Comparison of ENCODE assay signal across 1 cellular context in the genomic region with DNA sequence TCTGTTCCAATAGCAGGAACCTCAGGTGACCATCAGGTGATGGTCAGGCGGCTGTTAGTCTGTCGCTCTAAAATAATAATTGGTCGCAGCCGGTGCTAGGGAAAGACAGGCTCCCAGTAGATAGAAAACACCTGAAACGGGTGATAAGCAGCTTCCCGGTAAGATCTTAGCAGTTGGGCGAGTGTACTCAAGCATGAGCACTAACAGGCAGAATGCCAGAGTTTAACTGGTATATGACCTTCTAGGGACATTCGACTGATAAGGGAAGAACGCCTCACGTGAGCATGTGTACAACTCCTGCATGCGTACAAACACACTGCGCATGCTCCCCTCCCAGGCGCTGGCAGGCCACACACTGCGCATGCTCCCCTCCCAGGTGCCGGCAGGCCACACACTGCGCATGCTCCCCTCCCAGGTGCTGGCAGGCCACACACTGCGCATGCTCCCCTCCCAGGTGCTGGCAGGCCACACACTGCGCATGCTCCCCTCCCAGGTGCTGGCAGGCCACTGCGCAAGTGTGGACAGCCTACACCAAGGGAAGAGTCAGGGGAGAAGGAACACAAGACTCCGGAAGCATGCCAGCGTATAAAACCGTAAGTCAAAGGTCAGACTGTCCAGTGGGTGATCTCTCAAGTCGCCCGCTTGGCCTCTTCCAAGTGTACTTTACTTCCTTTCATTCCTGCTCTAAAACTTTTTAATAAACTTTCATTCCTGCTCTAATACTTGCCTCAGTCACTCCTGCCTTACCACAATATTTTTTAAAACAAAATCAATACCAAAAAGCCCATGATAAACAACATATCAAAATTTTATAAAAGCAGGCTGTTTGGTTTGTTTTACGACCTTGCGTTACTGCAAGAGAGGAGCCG.
A peak's percentile ranks its signal among the peaks of the same experiment; 100 is the strongest.
TF ChIP-seq lines count a peak whose summit lies in the region.

No MANE protein-coding gene starts in this region.

TF ChIP-seq in HepG2, 621 proteins besides CTCF, POLR2A, EP300 and RAD21 (continued from another document and continues in another):
- TF ChIP-seq, protein P1, sequence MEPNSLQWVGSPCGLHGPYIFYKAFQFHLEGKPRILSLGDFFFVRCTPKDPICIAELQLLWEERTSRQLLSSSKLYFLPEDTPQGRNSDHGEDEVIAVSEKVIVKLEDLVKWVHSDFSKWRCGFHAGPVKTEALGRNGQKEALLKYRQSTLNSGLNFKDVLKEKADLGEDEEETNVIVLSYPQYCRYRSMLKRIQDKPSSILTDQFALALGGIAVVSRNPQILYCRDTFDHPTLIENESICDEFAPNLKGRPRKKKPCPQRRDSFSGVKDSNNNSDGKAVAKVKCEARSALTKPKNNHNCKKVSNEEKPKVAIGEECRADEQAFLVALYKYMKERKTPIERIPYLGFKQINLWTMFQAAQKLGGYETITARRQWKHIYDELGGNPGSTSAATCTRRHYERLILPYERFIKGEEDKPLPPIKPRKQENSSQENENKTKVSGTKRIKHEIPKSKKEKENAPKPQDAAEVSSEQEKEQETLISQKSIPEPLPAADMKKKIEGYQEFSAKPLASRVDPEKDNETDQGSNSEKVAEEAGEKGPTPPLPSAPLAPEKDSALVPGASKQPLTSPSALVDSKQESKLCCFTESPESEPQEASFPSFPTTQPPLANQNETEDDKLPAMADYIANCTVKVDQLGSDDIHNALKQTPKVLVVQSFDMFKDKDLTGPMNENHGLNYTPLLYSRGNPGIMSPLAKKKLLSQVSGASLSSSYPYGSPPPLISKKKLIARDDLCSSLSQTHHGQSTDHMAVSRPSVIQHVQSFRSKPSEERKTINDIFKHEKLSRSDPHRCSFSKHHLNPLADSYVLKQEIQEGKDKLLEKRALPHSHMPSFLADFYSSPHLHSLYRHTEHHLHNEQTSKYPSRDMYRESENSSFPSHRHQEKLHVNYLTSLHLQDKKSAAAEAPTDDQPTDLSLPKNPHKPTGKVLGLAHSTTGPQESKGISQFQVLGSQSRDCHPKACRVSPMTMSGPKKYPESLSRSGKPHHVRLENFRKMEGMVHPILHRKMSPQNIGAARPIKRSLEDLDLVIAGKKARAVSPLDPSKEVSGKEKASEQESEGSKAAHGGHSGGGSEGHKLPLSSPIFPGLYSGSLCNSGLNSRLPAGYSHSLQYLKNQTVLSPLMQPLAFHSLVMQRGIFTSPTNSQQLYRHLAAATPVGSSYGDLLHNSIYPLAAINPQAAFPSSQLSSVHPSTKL (CRISPR knock-in tag; IDR thresholded peaks at IDR 0.05) = peak; percentile 32; the same call in 1 of the 2 replicates
- TF ChIP-seq ZNF17 (CRISPR knock-in tag; IDR thresholded peaks at IDR 0.05) = no peak
- no peak for TF ChIP-seq ZKSCAN5 (CRISPR knock-in tag; IDR thresholded peaks at IDR 0.05)
- TF ChIP-seq, protein P2, sequence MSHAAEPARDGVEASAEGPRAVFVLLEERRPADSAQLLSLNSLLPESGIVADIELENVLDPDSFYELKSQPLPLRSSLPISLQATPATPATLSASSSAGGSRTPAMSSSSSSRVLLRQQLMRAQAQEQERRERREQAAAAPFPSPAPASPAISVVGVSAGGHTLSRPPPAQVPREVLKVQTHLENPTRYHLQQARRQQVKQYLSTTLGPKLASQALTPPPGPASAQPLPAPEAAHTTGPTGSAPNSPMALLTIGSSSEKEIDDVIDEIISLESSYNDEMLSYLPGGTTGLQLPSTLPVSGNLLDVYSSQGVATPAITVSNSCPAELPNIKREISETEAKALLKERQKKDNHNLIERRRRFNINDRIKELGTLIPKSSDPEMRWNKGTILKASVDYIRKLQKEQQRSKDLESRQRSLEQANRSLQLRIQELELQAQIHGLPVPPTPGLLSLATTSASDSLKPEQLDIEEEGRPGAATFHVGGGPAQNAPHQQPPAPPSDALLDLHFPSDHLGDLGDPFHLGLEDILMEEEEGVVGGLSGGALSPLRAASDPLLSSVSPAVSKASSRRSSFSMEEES (CRISPR knock-in tag; IDR thresholded peaks at IDR 0.05) = peak; percentile 45; the same call in 1 of the 2 replicates
- TF ChIP-seq BHLHE40 (IDR thresholded peaks at IDR 0.05; ENCODE audit: low read length) = peak; percentile 99
- no peak for TF ChIP-seq ADNP (CRISPR knock-in tag; IDR thresholded peaks at IDR 0.05)
- TF ChIP-seq, protein P3, sequence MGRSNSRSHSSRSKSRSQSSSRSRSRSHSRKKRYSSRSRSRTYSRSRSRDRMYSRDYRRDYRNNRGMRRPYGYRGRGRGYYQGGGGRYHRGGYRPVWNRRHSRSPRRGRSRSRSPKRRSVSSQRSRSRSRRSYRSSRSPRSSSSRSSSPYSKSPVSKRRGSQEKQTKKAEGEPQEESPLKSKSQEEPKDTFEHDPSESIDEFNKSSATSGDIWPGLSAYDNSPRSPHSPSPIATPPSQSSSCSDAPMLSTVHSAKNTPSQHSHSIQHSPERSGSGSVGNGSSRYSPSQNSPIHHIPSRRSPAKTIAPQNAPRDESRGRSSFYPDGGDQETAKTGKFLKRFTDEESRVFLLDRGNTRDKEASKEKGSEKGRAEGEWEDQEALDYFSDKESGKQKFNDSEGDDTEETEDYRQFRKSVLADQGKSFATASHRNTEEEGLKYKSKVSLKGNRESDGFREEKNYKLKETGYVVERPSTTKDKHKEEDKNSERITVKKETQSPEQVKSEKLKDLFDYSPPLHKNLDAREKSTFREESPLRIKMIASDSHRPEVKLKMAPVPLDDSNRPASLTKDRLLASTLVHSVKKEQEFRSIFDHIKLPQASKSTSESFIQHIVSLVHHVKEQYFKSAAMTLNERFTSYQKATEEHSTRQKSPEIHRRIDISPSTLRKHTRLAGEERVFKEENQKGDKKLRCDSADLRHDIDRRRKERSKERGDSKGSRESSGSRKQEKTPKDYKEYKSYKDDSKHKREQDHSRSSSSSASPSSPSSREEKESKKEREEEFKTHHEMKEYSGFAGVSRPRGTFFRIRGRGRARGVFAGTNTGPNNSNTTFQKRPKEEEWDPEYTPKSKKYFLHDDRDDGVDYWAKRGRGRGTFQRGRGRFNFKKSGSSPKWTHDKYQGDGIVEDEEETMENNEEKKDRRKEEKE (IDR thresholded peaks at IDR 0.05) = no peak
- peak; percentile 75 for TF ChIP-seq RBFOX2 (IDR thresholded peaks at IDR 0.05; ENCODE audit: low read depth, low read length)
- no peak for TF ChIP-seq ZNF460 (CRISPR knock-in tag; IDR thresholded peaks at IDR 0.05; ENCODE audit: borderline replicate concordance)
- no peak for TF ChIP-seq MTF2 (CRISPR knock-in tag; IDR thresholded peaks at IDR 0.05; ENCODE audit: borderline replicate concordance)
- no peak for TF ChIP-seq U2AF2 (IDR thresholded peaks at IDR 0.05; ENCODE audit: low read depth, low read length)
- TF ChIP-seq, protein P4, sequence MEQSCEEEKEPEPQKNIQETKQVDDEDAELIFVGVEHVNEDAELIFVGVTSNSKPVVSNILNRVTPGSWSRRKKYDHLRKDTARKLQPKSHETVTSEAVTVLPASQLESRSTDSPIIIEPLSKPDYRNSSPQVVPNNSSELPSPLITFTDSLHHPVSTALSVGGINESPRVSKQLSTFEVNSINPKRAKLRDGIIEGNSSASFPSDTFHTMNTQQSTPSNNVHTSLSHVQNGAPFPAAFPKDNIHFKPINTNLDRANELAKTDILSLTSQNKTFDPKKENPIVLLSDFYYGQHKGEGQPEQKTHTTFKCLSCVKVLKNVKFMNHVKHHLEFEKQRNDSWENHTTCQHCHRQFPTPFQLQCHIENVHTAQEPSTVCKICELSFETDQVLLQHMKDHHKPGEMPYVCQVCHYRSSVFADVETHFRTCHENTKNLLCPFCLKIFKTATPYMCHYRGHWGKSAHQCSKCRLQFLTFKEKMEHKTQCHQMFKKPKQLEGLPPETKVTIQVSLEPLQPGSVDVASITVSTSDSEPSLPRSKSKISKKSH (CRISPR knock-in tag; IDR thresholded peaks at IDR 0.05; ENCODE audit: borderline replicate concordance) = peak; percentile 57; the same call in 1 of the 2 replicates
- TF ChIP-seq, protein P5, sequence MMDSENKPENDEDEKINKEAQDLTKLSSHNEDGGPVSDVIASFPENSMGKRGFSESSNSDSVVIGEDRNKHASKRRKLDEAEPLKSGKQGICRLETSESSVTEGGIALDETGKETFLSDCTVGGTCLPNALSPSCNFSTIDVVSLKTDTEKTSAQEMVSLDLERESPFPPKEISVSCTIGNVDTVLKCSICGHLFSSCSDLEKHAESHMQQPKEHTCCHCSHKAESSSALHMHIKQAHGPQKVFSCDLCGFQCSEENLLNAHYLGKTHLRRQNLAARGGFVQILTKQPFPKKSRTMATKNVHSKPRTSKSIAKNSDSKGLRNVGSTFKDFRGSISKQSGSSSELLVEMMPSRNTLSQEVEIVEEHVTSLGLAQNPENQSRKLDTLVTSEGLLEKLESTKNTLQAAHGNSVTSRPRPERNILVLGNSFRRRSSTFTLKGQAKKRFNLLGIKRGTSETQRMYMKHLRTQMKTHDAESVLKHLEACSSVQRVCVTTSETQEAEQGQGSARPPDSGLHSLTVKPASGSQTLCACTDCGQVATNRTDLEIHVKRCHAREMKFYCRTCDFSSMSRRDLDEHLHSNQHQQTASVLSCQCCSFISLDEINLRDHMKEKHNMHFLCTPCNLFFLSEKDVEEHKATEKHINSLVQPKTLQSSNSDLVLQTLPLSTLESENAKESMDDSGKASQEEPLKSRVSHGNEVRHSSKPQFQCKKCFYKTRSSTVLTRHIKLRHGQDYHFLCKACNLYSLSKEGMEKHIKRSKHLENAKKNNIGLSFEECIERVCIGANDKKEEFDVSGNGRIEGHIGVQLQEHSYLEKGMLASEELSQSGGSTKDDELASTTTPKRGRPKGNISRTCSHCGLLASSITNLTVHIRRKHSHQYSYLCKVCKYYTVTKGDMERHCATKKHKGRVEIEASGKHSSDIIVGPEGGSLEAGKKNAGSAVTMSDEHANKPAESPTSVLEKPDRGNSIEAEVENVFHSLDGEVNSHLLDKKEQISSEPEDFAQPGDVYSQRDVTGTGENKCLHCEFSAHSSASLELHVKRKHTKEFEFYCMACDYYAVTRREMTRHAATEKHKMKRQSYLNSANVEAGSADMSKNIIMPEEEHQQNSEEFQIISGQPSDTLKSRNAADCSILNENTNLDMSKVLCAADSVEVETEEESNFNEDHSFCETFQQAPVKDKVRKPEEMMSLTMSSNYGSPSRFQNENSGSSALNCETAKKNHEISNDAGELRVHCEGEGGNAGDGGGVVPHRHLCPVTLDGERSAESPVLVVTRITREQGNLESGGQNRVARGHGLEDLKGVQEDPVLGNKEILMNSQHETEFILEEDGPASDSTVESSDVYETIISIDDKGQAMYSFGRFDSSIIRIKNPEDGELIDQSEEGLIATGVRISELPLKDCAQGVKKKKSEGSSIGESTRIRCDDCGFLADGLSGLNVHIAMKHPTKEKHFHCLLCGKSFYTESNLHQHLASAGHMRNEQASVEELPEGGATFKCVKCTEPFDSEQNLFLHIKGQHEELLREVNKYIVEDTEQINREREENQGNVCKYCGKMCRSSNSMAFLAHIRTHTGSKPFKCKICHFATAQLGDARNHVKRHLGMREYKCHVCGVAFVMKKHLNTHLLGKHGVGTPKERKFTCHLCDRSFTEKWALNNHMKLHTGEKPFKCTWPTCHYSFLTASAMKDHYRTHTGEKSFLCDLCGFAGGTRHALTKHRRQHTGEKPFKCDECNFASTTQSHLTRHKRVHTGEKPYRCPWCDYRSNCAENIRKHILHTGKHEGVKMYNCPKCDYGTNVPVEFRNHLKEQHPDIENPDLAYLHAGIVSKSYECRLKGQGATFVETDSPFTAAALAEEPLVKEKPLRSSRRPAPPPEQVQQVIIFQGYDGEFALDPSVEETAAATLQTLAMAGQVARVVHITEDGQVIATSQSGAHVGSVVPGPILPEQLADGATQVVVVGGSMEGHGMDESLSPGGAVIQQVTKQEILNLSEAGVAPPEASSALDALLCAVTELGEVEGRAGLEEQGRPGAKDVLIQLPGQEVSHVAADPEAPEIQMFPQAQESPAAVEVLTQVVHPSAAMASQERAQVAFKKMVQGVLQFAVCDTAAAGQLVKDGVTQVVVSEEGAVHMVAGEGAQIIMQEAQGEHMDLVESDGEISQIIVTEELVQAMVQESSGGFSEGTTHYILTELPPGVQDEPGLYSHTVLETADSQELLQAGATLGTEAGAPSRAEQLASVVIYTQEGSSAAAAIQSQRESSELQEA (CRISPR knock-in tag; IDR thresholded peaks at IDR 0.05; ENCODE audit: not compliant biosample characterization) = no peak
- no peak for TF ChIP-seq MLLT10 (CRISPR knock-in tag; IDR thresholded peaks at IDR 0.05)
- no peak for TF ChIP-seq ZSCAN20 (CRISPR knock-in tag; IDR thresholded peaks at IDR 0.05; ENCODE audit: borderline replicate concordance)
- no peak for TF ChIP-seq EZH2 (conservative IDR thresholded peaks at IDR 0.05; ENCODE audit: low read depth, low read length)
- TF ChIP-seq ZNF629 (CRISPR knock-in tag; conservative IDR thresholded peaks at IDR 0.05) = no peak
- no peak for TF ChIP-seq ZFP36 (IDR thresholded peaks at IDR 0.05; ENCODE audit: borderline replicate concordance, low read depth, low read length, partially characterized antibody)
- peak; percentile 76; the same call in 1 of the 2 replicates for TF ChIP-seq PHF20 (CRISPR knock-in tag; IDR thresholded peaks at IDR 0.05)
- TF ChIP-seq KDM5B (CRISPR knock-in tag; IDR thresholded peaks at IDR 0.05; ENCODE audit: borderline replicate concordance) = peak; percentile 28; the same call in 1 of the 2 replicates
- peak; percentile 88; the same call in 1 of the 2 replicates for TF ChIP-seq ZNF224 (CRISPR knock-in tag; IDR thresholded peaks at IDR 0.05)
- no peak for TF ChIP-seq ZNF33B (CRISPR knock-in tag; IDR thresholded peaks at IDR 0.05)
- no peak for TF ChIP-seq TMF1 (CRISPR knock-in tag; IDR thresholded peaks at IDR 0.05; ENCODE audit: low read depth)
- no peak for TF ChIP-seq ZNF547 (CRISPR knock-in tag; IDR thresholded peaks at IDR 0.05)
- TF ChIP-seq FOSL2 (CRISPR knock-in tag; IDR thresholded peaks at IDR 0.05) = no peak
- TF ChIP-seq ZNF777 (CRISPR knock-in tag; IDR thresholded peaks at IDR 0.05) = peak; percentile 53; the same call in 1 of the 2 replicates
- TF ChIP-seq, protein P6, sequence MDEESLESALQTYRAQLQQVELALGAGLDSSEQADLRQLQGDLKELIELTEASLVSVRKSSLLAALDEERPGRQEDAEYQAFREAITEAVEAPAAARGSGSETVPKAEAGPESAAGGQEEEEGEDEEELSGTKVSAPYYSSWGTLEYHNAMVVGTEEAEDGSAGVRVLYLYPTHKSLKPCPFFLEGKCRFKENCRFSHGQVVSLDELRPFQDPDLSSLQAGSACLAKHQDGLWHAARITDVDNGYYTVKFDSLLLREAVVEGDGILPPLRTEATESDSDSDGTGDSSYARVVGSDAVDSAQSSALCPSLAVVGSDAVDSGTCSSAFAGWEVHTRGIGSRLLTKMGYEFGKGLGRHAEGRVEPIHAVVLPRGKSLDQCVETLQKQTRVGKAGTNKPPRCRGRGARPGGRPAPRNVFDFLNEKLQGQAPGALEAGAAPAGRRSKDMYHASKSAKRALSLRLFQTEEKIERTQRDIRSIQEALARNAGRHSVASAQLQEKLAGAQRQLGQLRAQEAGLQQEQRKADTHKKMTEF (CRISPR knock-in tag; IDR thresholded peaks at IDR 0.05) = peak; percentile 36; the same call in 1 of the 2 replicates
- TF ChIP-seq SMAD1 (CRISPR knock-in tag; IDR thresholded peaks at IDR 0.05; ENCODE audit: borderline replicate concordance, low read depth) = no peak; the same call in 1 of the 2 replicates
- no peak for TF ChIP-seq RARA (CRISPR knock-in tag; IDR thresholded peaks at IDR 0.05)
- TF ChIP-seq, protein P7, sequence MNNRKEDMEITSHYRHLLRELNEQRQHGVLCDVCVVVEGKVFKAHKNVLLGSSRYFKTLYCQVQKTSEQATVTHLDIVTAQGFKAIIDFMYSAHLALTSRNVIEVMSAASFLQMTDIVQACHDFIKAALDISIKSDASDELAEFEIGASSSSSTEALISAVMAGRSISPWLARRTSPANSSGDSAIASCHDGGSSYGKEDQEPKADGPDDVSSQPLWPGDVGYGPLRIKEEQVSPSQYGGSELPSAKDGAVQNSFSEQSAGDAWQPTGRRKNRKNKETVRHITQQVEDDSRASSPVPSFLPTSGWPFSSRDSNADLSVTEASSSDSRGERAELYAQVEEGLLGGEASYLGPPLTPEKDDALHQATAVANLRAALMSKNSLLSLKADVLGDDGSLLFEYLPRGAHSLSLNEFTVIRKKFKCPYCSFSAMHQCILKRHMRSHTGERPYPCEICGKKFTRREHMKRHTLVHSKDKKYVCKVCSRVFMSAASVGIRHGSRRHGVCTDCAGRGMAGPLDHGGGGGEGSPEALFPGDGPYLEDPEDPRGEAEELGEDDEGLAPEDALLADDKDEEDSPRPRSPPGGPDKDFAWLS (CRISPR knock-in tag; IDR thresholded peaks at IDR 0.05; ENCODE audit: borderline replicate concordance) = no peak
- TF ChIP-seq CBFB (CRISPR knock-in tag; IDR thresholded peaks at IDR 0.05) = no peak
